In the genomic region with DNA sequence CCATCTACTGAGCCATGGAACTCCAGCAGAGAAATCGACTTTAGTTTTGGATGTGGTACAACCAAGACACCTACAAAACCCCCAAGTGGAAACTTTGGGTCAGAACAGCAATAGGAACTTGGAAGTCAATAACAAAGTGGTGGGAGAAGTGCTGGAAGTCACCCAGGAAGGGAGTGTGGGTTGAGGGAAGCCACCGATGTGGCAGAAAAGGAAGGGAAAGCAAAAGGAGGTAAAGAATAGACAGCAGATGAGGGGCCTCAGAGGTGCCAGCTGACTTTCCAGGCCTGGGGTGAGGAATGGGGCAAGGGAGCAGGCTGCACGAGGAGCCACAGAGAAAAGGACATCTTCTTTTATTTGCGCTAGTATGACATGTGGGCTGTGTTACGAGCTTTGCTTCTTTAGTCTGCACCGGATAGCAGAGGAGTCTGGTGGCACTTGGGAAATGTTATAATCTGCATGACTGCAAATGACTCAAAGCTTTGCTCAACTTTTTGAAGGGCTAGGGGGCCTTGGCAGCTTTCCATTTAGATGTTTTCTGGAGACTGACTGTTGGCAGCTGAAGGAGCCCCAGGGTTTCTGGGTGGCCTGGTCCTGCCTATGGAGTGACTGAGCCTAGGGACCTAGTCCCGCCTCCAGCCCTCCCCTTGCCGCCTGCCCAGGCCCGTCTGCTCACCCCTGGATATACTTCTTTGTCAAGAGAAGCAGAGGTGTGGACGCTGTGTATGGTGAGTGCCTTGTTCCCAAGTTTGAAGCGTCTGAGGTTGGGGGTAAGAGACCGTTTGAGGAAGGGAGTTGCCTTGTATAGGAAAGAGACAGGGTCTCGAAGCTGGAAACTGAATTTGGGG, we compare ENCODE assay signal across 10 cellular contexts. TPM values are rescaled to one million over a fixed set of nuclear protein-coding genes. Genes with fewer than 3 reads are reported as not detected.
DNase-seq lines count a peak whose midpoint lies in the region; ATAC-seq, FAIRE-seq and TF ChIP-seq lines count a peak whose summit lies in the region.
"Had no signal": no experiment of that assay in that cellular context is flagged by ENCODE, and none has a peak within 500 bp of the region (broad histone marks: within the 10 kb centered on the region; RNA-seq: fewer than 3 reads in every experiment).

No MANE protein-coding gene starts in this region.

- peaks cover 71% of the 10 kb centered on the region for H3K4me1 ChIP-seq in A673 (ENCODE audit: insufficient read depth, low read length, poor library complexity, severe bottlenecking)
- H3K4me1 ChIP-seq in mammary epithelial cell (ENCODE audit: insufficient read depth, low read length) = peaks cover 47% of the 10 kb centered on the region
- peaks cover 0 to 64% (median 36%) of the 10 kb centered on the region in 4 donors for H3K4me1 ChIP-seq in right lobe of liver

- POLR2A ChIA-PET in A673 (lab: Charles Lee; ENCODE audit: low non-redundant PET) = no interaction called here

- peak overlapping the region; percentile 75 for H2AFZ ChIP-seq in mammary epithelial cell (ENCODE audit: low read depth, low read length)
- H2AFZ ChIP-seq: GM23248 had no signal

- H3K9ac ChIP-seq in mammary epithelial cell (ENCODE audit: insufficient read depth, low read length) = no peak overlapping the region
- H3K9ac ChIP-seq: GM23248 had no signal

- CTCF ChIA-PET in A673 (lab: Charles Lee) = no interaction called here
- CTCF ChIA-PET in mammary epithelial cell (lab: Charles Lee; ENCODE audit: low non-redundant PET) = interaction anchor here (0.5 kb wide), 1 partner anchor 92 kb away, joined by 3 read pairs; no protein-coding TSS in a partner anchor

- no peak overlapping the region for H3K4me3 ChIP-seq in A673 (ENCODE audit: low read depth, low read length, poor library complexity, severe bottlenecking)
- H3K4me3 ChIP-seq in mammary epithelial cell (replicated peaks in 1 of 3; ENCODE audit: insufficient read depth in 1 of 3, low read depth in 2 of 3, low read length in 3 of 3) = peak overlapping the region; percentile 0 to 30 (median 14)
- H3K4me3 ChIP-seq in right lobe of liver = no peak overlapping the region
- H3K4me3 ChIP-seq: GM23248 had no signal

- no peaks in the 10 kb centered on the region for H3K27me3 ChIP-seq in A673 (replicated peaks; ENCODE audit: insufficient read depth, low read depth, low read length, poor library complexity)
- H3K27me3 ChIP-seq in mammary epithelial cell (ENCODE audit: insufficient read depth, low read length) = no peaks in the 10 kb centered on the region
- no peaks in the 10 kb centered on the region for H3K27me3 ChIP-seq in right lobe of liver

- DNase-seq in A673 (ENCODE audit: low spot score) = peak; percentile 95
- DNase-seq in HTR-8/SVneo (ENCODE audit: insufficient read length, low spot score) = peak; percentile 34
- DNase-seq in mammary epithelial cell = peak; percentile 76
- DNase-seq in right lobe of liver = no peak
- no peak for DNase-seq in stimulated activated naive CD4-positive, alpha-beta T cell treated with Interleukin-2 at 50 U/mL for 16 hours (lab: John Stamatoyannopoulos, UW)
- DNase-seq in SKM-1 treated with dmso at 0.1 percent for 144 hours (lab: John Stamatoyannopoulos, UW; ENCODE audit: unreplicated experiment) = no peak
- DNase-seq: GM23248 had no signal

- no peak for FAIRE-seq in HTR-8/SVneo (lab: Jason Lieb, UNC)

- no peaks in the 10 kb centered on the region for H4K20me1 ChIP-seq in mammary epithelial cell (ENCODE audit: insufficient read depth, low read length)

- ATAC-seq in right lobe of liver (no peak), GM19463 (IDR thresholded peaks at IDR 0.05; ENCODE audit: unreplicated experiment) (no peak), HG03442 (IDR thresholded peaks at IDR 0.05; ENCODE audit: unreplicated experiment) (no peak)

- BruUV-seq in A673 (replicated peaks; lab: Mats Ljungman, UMichigan) (no TSS peak), mammary epithelial cell (replicated peaks; lab: Mats Ljungman, UMichigan) (no TSS peak)

- intact Hi-C loops in A673 (cut with micrococcal nuclease; ENCODE audit: unreplicated experiment) (no loop called here), mammary epithelial cell (cut with micrococcal nuclease) (loop anchor here (2.0 kb wide), 1 partner anchor 15 kb away; no protein-coding TSS in a partner anchor), right lobe of liver (cut with DNase I) (no loop called here)

- H3K27ac ChIP-seq in A673 (ENCODE audit: low read depth, low read length, poor library complexity, severe bottlenecking) = peak overlapping the region; percentile 67
- H3K27ac ChIP-seq in mammary epithelial cell (ENCODE audit: insufficient read depth, low read depth, low read length) = no peak overlapping the region
- H3K27ac ChIP-seq in right lobe of liver = peak overlapping the region; percentile 25 to 65 (median 51)
- H3K27ac ChIP-seq: GM23248 had no signal

- dilution Hi-C loops in mammary epithelial cell (cut with HindIII; ENCODE audit: low sequenced_read_pairs) = no loop called here

- in situ Hi-C loops in mammary epithelial cell (cut with MboI; ENCODE audit: low sequenced_read_pairs in 2 of 2) = no loop called here

- no peaks in the 10 kb centered on the region for H3K9me3 ChIP-seq in A673 (ENCODE audit: low read depth, low read length, poor library complexity, severe bottlenecking)
- no peaks in the 10 kb centered on the region for H3K9me3 ChIP-seq in mammary epithelial cell (replicated peaks; ENCODE audit: insufficient read depth, low read length)
- no peaks in the 10 kb centered on the region for H3K9me3 ChIP-seq in right lobe of liver

- peak overlapping the region; percentile 64 for H3K4me2 ChIP-seq in mammary epithelial cell (ENCODE audit: insufficient read depth, low read depth, low read length)

- H3K79me2 ChIP-seq in mammary epithelial cell (ENCODE audit: insufficient read depth, low read length) = peaks cover 4% of the 10 kb centered on the region

- WGBS in mammary epithelial cell (ENCODE audit: low coverage, missing lambda C conversion rate) = 9% methylated on average over 11 of the region's 13 CpGs
- WGBS in right lobe of liver (ENCODE audit: insufficient coverage, low coverage, low lambda C conversion rate, missing lambda C conversion rate) = 29% methylated on average over 4 of the region's 13 CpGs

- no peak for TF ChIP-seq POLR2A in right lobe of liver (IDR thresholded peaks at IDR 0.05)

- H3K36me3 ChIP-seq in A673 (ENCODE audit: insufficient read depth, low read length, poor library complexity, severe bottlenecking) = no peaks in the 10 kb centered on the region
- no peaks in the 10 kb centered on the region for H3K36me3 ChIP-seq in mammary epithelial cell (ENCODE audit: insufficient read depth, low read length)
- no peaks in the 10 kb centered on the region for H3K36me3 ChIP-seq in right lobe of liver

- TF ChIP-seq CTCF in A673 (conservative IDR thresholded peaks at IDR 0.05; ENCODE audit: low read depth, low read length) (no peak), mammary epithelial cell (conservative IDR thresholded peaks at IDR 0.05 in 1 of 2, IDR thresholded peaks at IDR 0.05 in 1 of 2; ENCODE audit: extremely low read depth in 1 of 2, insufficient read depth in 1 of 2, low read depth in 1 of 2, low read length in 2 of 2) (no peak), right lobe of liver (IDR thresholded peaks at IDR 0.05) (no peak)

RNA-seq across cellular contexts. Expression of gene PRXL2A, which starts 5.0 kb away (rescaled TPM):
- total RNA-seq in A673 (2021) = 98.7 and 100 TPM in 2 replicates
- total RNA-seq in mammary epithelial cell = 10 to 100 TPM; 11.0 to 58.6 TPM
- 34.8 TPM for polyA plus RNA-seq in mammary epithelial cell
- 14.7 TPM for polyA minus RNA-seq in mammary epithelial cell
- total RNA-seq in right lobe of liver = 10 to 100 TPM; 41.3 to 89.8 (median 80.5) TPM
- total RNA-seq: GM23248 had no signal

RNA-seq across cellular contexts. Expression of gene TSPAN14, which starts 40.7 kb away (rescaled TPM):
- total RNA-seq in A673 (2021) (50.4 and 55.8 TPM in 2 replicates), mammary epithelial cell (100 to 1,000 TPM in 1 of 2 donors, 10 to 100 TPM in 1; 47.8 to 102 TPM), right lobe of liver (10 to 100 TPM; 22.1 to 39.0 (median 28.4) TPM)
- polyA plus RNA-seq in mammary epithelial cell = 97.2 TPM
- 85.5 TPM for polyA minus RNA-seq in mammary epithelial cell

RNA-seq across cellular contexts. Expression of gene DYDC2, which starts 56.8 kb away (rescaled TPM):
- total RNA-seq in A673 (2021) = not detected in 2 replicates
- under 1 TPM in 1 of 2 donors, not detected in 1; 0.54 TPM for total RNA-seq in mammary epithelial cell
- polyA plus RNA-seq in mammary epithelial cell = not detected
- not detected for polyA minus RNA-seq in mammary epithelial cell
- total RNA-seq in right lobe of liver = 1 to 10 TPM in 2 of 6 experiments, under 1 TPM in 2, not detected in 2; 0.34 to 2.5 (median 0.84) TPM
- total RNA-seq: GM23248 had no signal
- polyA plus RNA-seq: GM23248 had no signal

RNA-seq across cellular contexts. Expression of gene DYDC1, which starts 56.8 kb away (rescaled TPM):
- total RNA-seq in A673 (2021) = not detected in 2 replicates
- total RNA-seq in mammary epithelial cell = not detected
- not detected for polyA plus RNA-seq in mammary epithelial cell
- not detected for polyA minus RNA-seq in mammary epithelial cell
- not detected for total RNA-seq in right lobe of liver
- total RNA-seq: GM23248, kidney epithelial cell had no signal
- polyA plus RNA-seq: GM23248 had no signal

Comparison
In these comparisons a context has a peak if more than half of its experiments do, and no peak if none do; other contexts are left out.
1. DNase-seq: peak in A673 (single experiment), HTR-8/SVneo (single experiment) and mammary epithelial cell (single experiment); none in right lobe of liver (0 of 3), stimulated activated naive CD4-positive, alpha-beta T cell treated with Interleukin-2 at 50 U/mL for 16 hours (single experiment) and SKM-1 treated with dmso at 0.1 percent for 144 hours (single experiment).
2. H3K4me3 ChIP-seq: peak in mammary epithelial cell (3 of 3); none in A673 (single experiment) and right lobe of liver (0 of 3).